In the genomic region with DNA sequence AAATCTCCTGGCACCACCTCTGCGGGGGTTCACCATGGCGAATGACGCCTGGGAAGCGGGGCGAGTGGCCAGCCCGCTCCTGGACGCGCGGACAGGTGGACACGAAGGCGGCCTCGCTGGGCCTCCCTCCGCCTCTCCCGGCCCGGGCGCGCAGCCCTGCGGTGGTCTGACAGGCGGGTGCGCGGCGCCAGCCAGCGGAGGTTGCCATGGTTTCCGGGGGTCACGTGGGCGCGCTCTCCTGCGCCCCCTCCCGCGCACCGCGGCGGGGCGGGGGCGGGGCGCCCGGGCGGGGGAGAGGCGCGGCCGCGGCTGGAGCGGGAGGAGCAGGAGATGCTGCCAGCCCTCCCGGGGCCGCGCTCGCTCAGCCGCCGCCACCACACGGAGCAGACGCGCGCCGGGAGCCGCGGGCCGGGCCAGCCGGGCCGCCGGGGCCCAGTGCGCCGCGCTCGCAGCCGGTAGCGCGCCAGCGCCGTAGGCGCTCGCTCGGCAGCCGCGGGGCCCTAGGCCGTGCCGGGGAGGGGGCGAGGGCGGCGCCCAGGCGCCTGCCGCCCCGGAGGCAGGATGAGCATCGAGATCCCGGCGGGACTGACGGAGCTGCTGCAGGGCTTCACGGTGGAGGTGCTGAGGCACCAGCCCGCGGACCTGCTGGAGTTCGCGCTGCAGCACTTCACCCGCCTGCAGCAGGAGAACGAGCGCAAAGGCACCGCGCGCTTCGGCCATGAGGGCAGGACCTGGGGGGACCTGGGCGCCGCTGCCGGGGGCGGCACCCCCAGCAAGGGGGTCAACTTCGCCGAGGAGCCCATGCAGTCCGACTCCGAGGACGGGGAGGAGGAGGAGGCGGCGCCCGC, we compare ENCODE assay signal across 8 cellular contexts. TPM values are rescaled to one million over a fixed set of nuclear protein-coding genes. Genes with fewer than 3 reads are reported as not detected.
A peak's percentile ranks its signal among the peaks of the same experiment; 100 is the strongest.
DNase-seq lines count a peak whose midpoint lies in the region; ATAC-seq and TF ChIP-seq lines count a peak whose summit lies in the region.

A gene (plus strand): TSS at position 359 of the 848 bp plus-strand sequence. CDS start 203 bp downstream, at position 562.

- H3K9me3 ChIP-seq in CD4-positive, alpha-beta memory T cell (ENCODE audit: control insufficient read depth in 1 of 2, low read length in 2 of 2) = no peaks in the 10 kb centered on the region
- H3K9me3 ChIP-seq in HUES6 (ENCODE audit: control insufficient read depth, insufficient read depth, low read depth, low read length) (no peaks in the 10 kb centered on the region), PC-9 (ENCODE audit: insufficient read depth, low read depth) (no peaks in the 10 kb centered on the region), esophagus muscularis mucosa (no peaks in the 10 kb centered on the region), muscle layer of duodenum (ENCODE audit: control insufficient read depth in 1 of 2, low read length in 2 of 2) (no peaks in the 10 kb centered on the region)

- BruUV-seq in PC-9 (replicated peaks; lab: Mats Ljungman, UMichigan) = no TSS peak

- no peaks in the 10 kb centered on the region for H3K9me3 Mint-ChIP-seq in CD4-positive, alpha-beta memory T cell

- intact Hi-C loops in CD4-positive, alpha-beta memory T cell (cut with micrococcal nuclease) = loop anchor here (1.0 to 10.0 kb wide), 4 partner anchors 82 to 382 kb away; a partner anchor contains a TSS
- intact Hi-C loops in PC-9 (cut with micrococcal nuclease; ENCODE audit: unreplicated experiment) = no loop called here
- intact Hi-C loops in esophagus muscularis mucosa (cut with DNase I) = loop anchor here (10.0 kb wide), 1 partner anchor 100 kb away; no protein-coding TSS in a partner anchor

- peak; percentile 86 for ATAC-seq in GM21360 (IDR thresholded peaks at IDR 0.05; ENCODE audit: unreplicated experiment)

- no peaks in the 10 kb centered on the region for H3K9me2 ChIP-seq in PC-9 (ENCODE audit: insufficient read depth)

- WGBS in esophagus muscularis mucosa = 3% methylated on average over 8 of the region's 110 CpGs

- no peaks in the 10 kb centered on the region for H3K36me3 Mint-ChIP-seq in CD4-positive, alpha-beta memory T cell

- peak; percentile 73 to 85 (median 80) for DNase-seq in CD4-positive, alpha-beta memory T cell
- peak in 1 of 2 experiments; percentile 73 for DNase-seq in PC-9
- DNase-seq in activated T-cell treated with anti-CD3 and anti-CD28 coated beads, Interleukin-2, amount 50 U/mL, for 48 hours = peak; percentile 65 to 77
- DNase-seq in esophagus muscularis mucosa (ENCODE audit: extremely low spot score) = peak; percentile 94
- peak; percentile 38 for DNase-seq in stimulated activated CD8-positive, alpha-beta memory T cell treated with anti-CD3 and anti-CD28 coated beads, Interleukin-7, amount 100 ng/mL, for 24 hours (ENCODE audit: low read depth)

- peak within 1 kb of the TSS; percentile 70 for H3K9ac ChIP-seq in HUES6 (ENCODE audit: low read length)

- peaks cover 20 to 26% of the 10 kb centered on the region in 2 donors for H3K27me3 Mint-ChIP-seq in CD4-positive, alpha-beta memory T cell

- TF ChIP-seq CTCF in PC-9 (conservative IDR thresholded peaks at IDR 0.05) (no peak), esophagus muscularis mucosa (IDR thresholded peaks at IDR 0.05) (peak in 2 of 3 experiments; percentile 15 to 22)

- H3F3A ChIP-seq in PC-9 (ENCODE audit: insufficient read depth, low read depth) = peaks cover 12% of the 10 kb centered on the region

- H3K4me3 ChIP-seq in CD4-positive, alpha-beta memory T cell (ENCODE audit: low read length in 2 of 2) = peak within 1 kb of the TSS; percentile 42 to 61
- H3K4me3 ChIP-seq in HUES6 (ENCODE audit: low read depth, low read length) (peak within 1 kb of the TSS; percentile 99), PC-9 (peak within 1 kb of the TSS; percentile 63), esophagus muscularis mucosa (peak within 1 kb of the TSS; percentile 69 to 95 (median 92)), muscle layer of duodenum (ENCODE audit: low read depth in 1 of 2, low read length in 2 of 2) (peak within 1 kb of the TSS; percentile 77 to 89)

- H3K79me2 ChIP-seq in PC-9 (ENCODE audit: low read depth) = no peaks in the 10 kb centered on the region

- H3K4me2 ChIP-seq in PC-9 = peak within 1 kb of the TSS; percentile 82

- CTCF ChIA-PET in CD4-positive, alpha-beta memory T cell (lab: Charles Lee; ENCODE audit: partially characterized antibody) = no interaction called here
- CTCF ChIA-PET in PC-9 (lab: Charles Lee) = no interaction called here

- peak within 1 kb of the TSS; percentile 85 for H2AFZ ChIP-seq in PC-9

- TF ChIP-seq POLR2A in esophagus muscularis mucosa (IDR thresholded peaks at IDR 0.05; ENCODE audit: low read depth) = no peak

- no peaks in the 10 kb centered on the region for H4K20me1 ChIP-seq in PC-9 (ENCODE audit: insufficient read depth)

- peak within 1 kb of the TSS; percentile 21 to 92 (median 62) for H3K27ac Mint-ChIP-seq in CD4-positive, alpha-beta memory T cell

- no peak within 1 kb of the TSS for H3K27ac ChIP-seq in CD4-positive, alpha-beta memory T cell (ENCODE audit: low read depth, low read length)
- H3K27ac ChIP-seq in HUES6 (ENCODE audit: low read depth, low read length) = no peak within 1 kb of the TSS
- H3K27ac ChIP-seq in PC-9 = no peak within 1 kb of the TSS
- H3K27ac ChIP-seq in esophagus muscularis mucosa (replicated peaks in 1 of 4) = peak within 1 kb of the TSS; percentile 91 to 93 (median 91)
- H3K27ac ChIP-seq in muscle layer of duodenum (ENCODE audit: low read length) = peak within 1 kb of the TSS; percentile 58

- H3K27me3 ChIP-seq in CD4-positive, alpha-beta memory T cell (ENCODE audit: insufficient read depth, low read length) = peaks cover 30% of the 10 kb centered on the region
- H3K27me3 ChIP-seq in HUES6 (ENCODE audit: control insufficient read depth, insufficient read depth, low read length) (peaks cover 15% of the 10 kb centered on the region), PC-9 (ENCODE audit: insufficient read depth, low read depth) (no peaks in the 10 kb centered on the region), esophagus muscularis mucosa (no peaks in the 10 kb centered on the region), muscle layer of duodenum (ENCODE audit: low read depth, low read length) (peaks cover 4% of the 10 kb centered on the region)

- POLR2A ChIA-PET in CD4-positive, alpha-beta memory T cell (lab: Charles Lee; ENCODE audit: partially characterized antibody) = no interaction called here
- POLR2A ChIA-PET in PC-9 (lab: Charles Lee; ENCODE audit: unreplicated experiment) = no interaction called here

- no peaks in the 10 kb centered on the region for H3K36me3 ChIP-seq in CD4-positive, alpha-beta memory T cell (ENCODE audit: insufficient read depth, low read length)
- H3K36me3 ChIP-seq in HUES6 (ENCODE audit: control insufficient read depth, insufficient read depth, low read length) = no peaks in the 10 kb centered on the region
- H3K36me3 ChIP-seq in PC-9 (ENCODE audit: low read depth) = no peaks in the 10 kb centered on the region
- no peaks in the 10 kb centered on the region for H3K36me3 ChIP-seq in esophagus muscularis mucosa
- H3K36me3 ChIP-seq in muscle layer of duodenum (ENCODE audit: control insufficient read depth in 1 of 2, insufficient read depth in 2 of 2, low read length in 2 of 2) = no peaks in the 10 kb centered on the region

- H3K4me1 ChIP-seq in CD4-positive, alpha-beta memory T cell (ENCODE audit: insufficient read depth, low read length) = peaks cover 15% of the 10 kb centered on the region
- H3K4me1 ChIP-seq in HUES6 (ENCODE audit: control insufficient read depth, insufficient read depth, low read length) (peaks cover 20% of the 10 kb centered on the region), PC-9 (replicated peaks; ENCODE audit: insufficient read depth) (peaks cover 22% of the 10 kb centered on the region), esophagus muscularis mucosa (peaks cover 14 to 42% (median 36%) of the 10 kb centered on the region in 4 donors), muscle layer of duodenum (ENCODE audit: control insufficient read depth in 1 of 2, insufficient read depth in 2 of 2, low read length in 2 of 2) (peaks cover 3 to 5% of the 10 kb centered on the region in 2 donors)

- H3K4me3 Mint-ChIP-seq in CD4-positive, alpha-beta memory T cell = peak within 1 kb of the TSS; percentile 85 to 95 (median 89)

- H3K4me1 Mint-ChIP-seq in CD4-positive, alpha-beta memory T cell = peaks cover 7 to 21% (median 10%) of the 10 kb centered on the region in 4 donors

- TF ChIP-seq EP300 in esophagus muscularis mucosa (IDR thresholded peaks at IDR 0.05) = no peak

RNA-seq across cellular contexts. Expression of the gene that starts here (rescaled TPM):
- total RNA-seq in CD4-positive, alpha-beta memory T cell = under 1 TPM; 0.29 to 0.47 TPM
- polyA plus RNA-seq in CD4-positive, alpha-beta memory T cell = under 1 TPM; 0.39 to 0.46 TPM
- total RNA-seq in PC-9 (2021) (2.7 and 2.9 TPM in 2 replicates), esophagus muscularis mucosa (100 to 1,000 TPM in 2 of 4 donors, 10 to 100 TPM in 2; 89.5 to 127 (median 102) TPM)

Comparison
In these comparisons a context has a peak if more than half of its experiments do, and no peak if none do; other contexts are left out.
1. RNA of the gene that starts here (total RNA-seq): 89.5 to 127 TPM in esophagus muscularis mucosa; 2.7 to 2.9 TPM in PC-9 and 0.29 to 0.47 TPM in CD4-positive, alpha-beta memory T cell; every median in the first group is over 10 times any median in the second.
2. Peak in DNase-seq and H3K4me3 ChIP-seq in CD4-positive, alpha-beta memory T cell; RNA of the gene not detected or under 1 TPM.
3. H3K27ac ChIP-seq: peak in esophagus muscularis mucosa (4 of 4) and muscle layer of duodenum (single experiment); none in CD4-positive, alpha-beta memory T cell (single experiment), HUES6 (single experiment) and PC-9 (single experiment).
4. Peak in every context shown above with its lines, with median percentiles within 50 percentile points of each other: H3K4me3 ChIP-seq.